In the genomic region with DNA sequence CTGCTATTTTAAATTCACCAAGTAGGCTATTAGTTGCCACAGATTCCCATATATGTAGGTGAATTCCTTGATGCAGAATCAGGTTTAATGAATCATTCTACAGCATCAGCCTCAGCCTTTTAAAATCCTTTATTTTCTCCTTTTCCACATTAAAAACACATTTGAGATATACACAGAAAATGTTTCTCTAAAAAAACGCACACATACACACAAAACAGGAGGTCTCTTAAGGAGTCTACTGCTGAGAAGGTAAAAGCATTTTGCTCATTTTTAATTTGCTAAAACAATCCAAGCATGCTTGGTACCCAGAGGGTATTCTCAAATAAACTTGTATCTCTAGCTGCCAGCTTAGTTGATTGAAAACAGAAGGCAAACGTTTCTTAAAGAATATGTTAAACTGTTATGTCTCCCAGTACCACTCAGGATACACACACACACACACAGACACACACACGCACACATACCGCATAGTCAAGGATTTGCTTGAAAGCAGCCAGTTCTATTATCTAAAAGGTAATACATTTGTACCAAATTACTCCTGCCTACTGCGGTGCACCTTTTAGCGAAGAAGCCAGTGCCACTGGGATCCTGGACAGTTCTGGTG, we compare ENCODE assay signal across 9 cellular contexts.
DNase-seq lines count a peak whose midpoint lies in the region; ATAC-seq and TF ChIP-seq lines count a peak whose summit lies in the region.
"Had no signal": no experiment of that assay in that cellular context is flagged by ENCODE, and none has a peak within 500 bp of the region (broad histone marks: within the 10 kb centered on the region; RNA-seq: fewer than 3 reads in every experiment).

No MANE protein-coding gene starts in this region.

- H3K9me3 Mint-ChIP-seq in T-cell: no peaks in the 10 kb centered on the region

- peaks cover 87% of the 10 kb centered on the region for H3K27me3 ChIP-seq in foreskin keratinocyte
- H3K27me3 ChIP-seq in prostate gland (replicated peaks; ENCODE audit: insufficient read depth): no peaks in the 10 kb centered on the region

- H3K36me3 ChIP-seq in prostate gland: no peaks in the 10 kb centered on the region

- DNase-seq in G401 (ENCODE audit: low spot score) (peak; percentile 55), T-cell (no peak), foreskin keratinocyte (peak in 1 of 2 donors; percentile 13), prostate gland (ENCODE audit: low spot score) (no peak), GM03348 (ENCODE audit: low spot score) (no peak), SIG-M5 (lab: John Stamatoyannopoulos, UW) (no peak)

- in situ Hi-C loops in G401 (cut with HindIII; ENCODE audit: low sequenced_read_pairs): no loop called here

- no peak overlapping the region for H3K27ac Mint-ChIP-seq in T-cell

- CTCF ChIA-PET in T-cell (lab: Charles Lee): no interaction called here

- H3K27ac ChIP-seq in foreskin keratinocyte: no peak overlapping the region
- H3K27ac ChIP-seq in prostate gland: peak overlapping the region; percentile 96 to 97
- H3K27ac ChIP-seq: epithelial cell of prostate had no signal

- no peaks in the 10 kb centered on the region for H3K9me3 ChIP-seq in prostate gland

- POLR2A ChIA-PET in T-cell (lab: Charles Lee): no interaction called here

- H3K36me3 Mint-ChIP-seq in T-cell: no peaks in the 10 kb centered on the region

- TF ChIP-seq CTCF in foreskin keratinocyte (conservative IDR thresholded peaks at IDR 0.05): no peak
- TF ChIP-seq CTCF in prostate gland (IDR thresholded peaks at IDR 0.05): no peak

- peak overlapping the region in 2 of 3 donors; percentile 17 to 49 for H3K4me3 Mint-ChIP-seq in T-cell

- peaks cover 7 to 19% (median 16%) of the 10 kb centered on the region in 3 donors for H3K4me1 Mint-ChIP-seq in T-cell

- 9% methylated on average over 6 of the region's 6 CpGs for WGBS in prostate gland

- intact Hi-C loops in prostate gland (cut with DNase I): loop anchor here (10.0 kb wide), 1 partner anchor 340 kb away; no protein-coding TSS in a partner anchor

- ATAC-seq in T-cell (replicated peaks in 1 of 4) (no peak), foreskin keratinocyte (peak; percentile 5), HG02588 (IDR thresholded peaks at IDR 0.05; ENCODE audit: unreplicated experiment) (no peak), HG03460 (IDR thresholded peaks at IDR 0.05; ENCODE audit: unreplicated experiment) (no peak)

- no peak for TF ChIP-seq POLR2A in prostate gland (IDR thresholded peaks at IDR 0.05)

- peaks cover 69 to 76% of the 10 kb centered on the region in 2 donors for H3K27me3 Mint-ChIP-seq in T-cell

- peak overlapping the region; percentile 71 to 78 for H3K4me3 ChIP-seq in prostate gland

- peaks cover 8% of the 10 kb centered on the region for H3K4me1 ChIP-seq in foreskin keratinocyte
- no peaks in the 10 kb centered on the region for H3K4me1 ChIP-seq in prostate gland (replicated peaks)
